8 cellular contexts compared by ENCODE assay signal in genomic region chr12:27779416-27779815, GRCh38. TPM values are rescaled to one million over a fixed set of nuclear protein-coding genes. Genes with fewer than 3 reads are reported as not detected.
DNase-seq lines count a peak whose midpoint lies in the region; ATAC-seq, FAIRE-seq and TF ChIP-seq lines count a peak whose summit lies in the region.

No MANE protein-coding gene starts in this region.

- no peak for TF ChIP-seq POLR2A in GM12891 (IDR thresholded peaks at IDR 0.05; ENCODE audit: low read depth, low read length)

- peaks cover 15% of the 10 kb centered on the region for H3K4me1 ChIP-seq in ACC112 (ENCODE audit: control insufficient read depth, insufficient read depth, low read length, unreplicated experiment)
- H3K4me1 ChIP-seq in adipocyte (ENCODE audit: control insufficient read depth, insufficient read depth, low read length), result peaks cover 25% of the 10 kb centered on the region
- peaks cover 12 to 19% (median 19%) of the 10 kb centered on the region in 3 donors for H3K4me1 ChIP-seq in skeletal muscle tissue (ENCODE audit: control insufficient read depth in 3 of 3, insufficient read depth in 3 of 3, low read length in 3 of 3)

- ATAC-seq in HG02885 (IDR thresholded peaks at IDR 0.05; ENCODE audit: poor library complexity, unreplicated experiment), result peak; percentile 28

- peak overlapping the region; percentile 99 for H3K4me3 ChIP-seq in ACC112 (ENCODE audit: low read depth, low read length)
- H3K4me3 ChIP-seq in adipocyte (ENCODE audit: low read length), result peak overlapping the region; percentile 85
- peak overlapping the region; percentile 85 for H3K4me3 ChIP-seq in iPS-11a (ENCODE audit: low read depth, low read length)
- peak overlapping the region; percentile 88 to 90 (median 88) for H3K4me3 ChIP-seq in skeletal muscle tissue (ENCODE audit: low read length in 3 of 3)

- H3K9ac ChIP-seq in adipocyte (ENCODE audit: low read length) (peak overlapping the region; percentile 89), skeletal muscle tissue (ENCODE audit: low read depth in 1 of 3, low read length in 3 of 3) (peak overlapping the region; percentile 59 to 85 (median 79))

- FAIRE-seq in GM12891 (lab: Jason Lieb, UNC), result peak; percentile 85

- H3K79me2 ChIP-seq in ACC112 (ENCODE audit: control insufficient read depth, insufficient read depth, low read length, unreplicated experiment), result peaks cover 34% of the 10 kb centered on the region

- H3K9me3 ChIP-seq in adipocyte (ENCODE audit: control insufficient read depth, low read length), result no peaks in the 10 kb centered on the region
- no peaks in the 10 kb centered on the region for H3K9me3 ChIP-seq in skeletal muscle tissue (ENCODE audit: control insufficient read depth in 3 of 3, low read length in 3 of 3)

- H3K27me3 ChIP-seq in ACC112 (ENCODE audit: insufficient read depth, low read length) (no peaks in the 10 kb centered on the region), adipocyte (replicated peaks; ENCODE audit: control insufficient read depth, insufficient read depth, low read length) (no peaks in the 10 kb centered on the region), skeletal muscle tissue (ENCODE audit: control insufficient read depth in 3 of 3, insufficient read depth in 3 of 3, low read length in 3 of 3) (no peaks in the 10 kb centered on the region)

- DNase-seq in GM12891 (ENCODE audit: insufficient read length, low spot score), result peak; percentile 21
- peak; percentile 100 for DNase-seq in NCI-H2171 treated with DMSO at 0.1 percent for 48 hours (lab: John Stamatoyannopoulos, UW)
- no peak for DNase-seq in adipocyte (ENCODE audit: low read depth)
- DNase-seq in activated effector memory CD4-positive, alpha-beta T cell treated with Interleukin-2 at 50 U/mL for 16 hours, result no peak

- peak overlapping the region; percentile 64 for H2AFZ ChIP-seq in ACC112 (ENCODE audit: low read length, unreplicated experiment)

- H3K27ac ChIP-seq in ACC112 (ENCODE audit: low read depth, low read length) (peak overlapping the region; percentile 73; the same call in 1 of the 2 replicates), skeletal muscle tissue (ENCODE audit: low read depth, low read length) (no peak overlapping the region)

- H3K36me3 ChIP-seq in ACC112 (ENCODE audit: insufficient read depth, low read length) (no peaks in the 10 kb centered on the region), adipocyte (ENCODE audit: control insufficient read depth, insufficient read depth, low read length, severe bottlenecking) (peaks cover 5% of the 10 kb centered on the region), skeletal muscle tissue (ENCODE audit: control insufficient read depth in 3 of 3, insufficient read depth in 3 of 3, low read length in 3 of 3) (peaks cover 0 to 3% (median 0%) of the 10 kb centered on the region in 3 donors)

TF ChIP-seq in GM12891, 5 proteins besides CTCF, POLR2A, EP300 and RAD21:
- TF ChIP-seq TAF1 (IDR thresholded peaks at IDR 0.05; ENCODE audit: low read depth, low read length) (peak; percentile 40; the same call in 1 of the 2 replicates), SPI1 (IDR thresholded peaks at IDR 0.05; ENCODE audit: low read depth, low read length) (no peak)
TF ChIP-seq in GM12891: peak in this region for 1.

RNA-seq across cellular contexts. Expression of gene KLHL42, which starts 0.6 kb away (rescaled TPM):
- polyA plus RNA-seq in GM12891 (2012; ENCODE audit: low read depth, missing spikeins), result 5.7 TPM
- 13.6 TPM for total RNA-seq in skeletal muscle tissue

RNA-seq across cellular contexts. Expression of gene MANSC4, which starts 0.6 kb away (rescaled TPM):
- not detected for polyA plus RNA-seq in GM12891 (2012; ENCODE audit: low read depth, missing spikeins)
- total RNA-seq in skeletal muscle tissue, result not detected

Comparison
In these comparisons a context has a peak if more than half of its experiments do, and no peak if none do; other contexts are left out.
1. DNase-seq: peak in GM12891 (single experiment) and NCI-H2171 treated with DMSO at 0.1 percent for 48 hours (single experiment); none in adipocyte (single experiment) and activated effector memory CD4-positive, alpha-beta T cell treated with Interleukin-2 at 50 U/mL for 16 hours (single experiment).
2. Peak in every context shown above with its lines, with median percentiles within 50 percentile points of each other: H3K4me3 ChIP-seq.